Comparison of ENCODE assay signal across 9 cellular contexts in genomic region chr5:1783214-1783551, GRCh38. TPM values are rescaled to one million over a fixed set of nuclear protein-coding genes. Genes with fewer than 3 reads are reported as not detected.
DNase-seq lines count a peak whose midpoint lies in the region; ATAC-seq and TF ChIP-seq lines count a peak whose summit lies in the region.
"Had no signal": no experiment of that assay in that cellular context is flagged by ENCODE, and none has a peak within 500 bp of the region (broad histone marks: within the 10 kb centered on the region; RNA-seq: fewer than 3 reads in every experiment).

No MANE protein-coding gene starts in this region.

- in situ Hi-C loops in ACHN (cut with HindIII; ENCODE audit: low pct_ligation_motif_present, low pct_unique_long_range_greater_than_20kb, low sequenced_read_pairs) = no loop called here

- peaks cover 2% of the 10 kb centered on the region for H3K27me3 Mint-ChIP-seq in glutamatergic neuron (ENCODE audit: unreplicated experiment)
- H3K27me3 Mint-ChIP-seq: activated naive CD8-positive, alpha-beta T cell had no signal

- peak overlapping the region; percentile 28 for H3K27ac Mint-ChIP-seq in glutamatergic neuron (ENCODE audit: unreplicated experiment)
- H3K27ac Mint-ChIP-seq: activated naive CD8-positive, alpha-beta T cell had no signal

- H3K4me3 Mint-ChIP-seq in glutamatergic neuron (ENCODE audit: unreplicated experiment) = no peak overlapping the region
- H3K4me3 Mint-ChIP-seq: activated naive CD8-positive, alpha-beta T cell had no signal

- H3K36me3 Mint-ChIP-seq in glutamatergic neuron (ENCODE audit: unreplicated experiment) = no peaks in the 10 kb centered on the region
- H3K36me3 Mint-ChIP-seq: activated naive CD8-positive, alpha-beta T cell had no signal

- ATAC-seq in GM18499 (IDR thresholded peaks at IDR 0.05; ENCODE audit: insufficient read depth, unreplicated experiment) (peak; percentile 64), GM21390 (IDR thresholded peaks at IDR 0.05; ENCODE audit: unreplicated experiment) (peak; percentile 60), HG03342 (IDR thresholded peaks at IDR 0.05; ENCODE audit: unreplicated experiment) (peak; percentile 86), GM19455 (IDR thresholded peaks at IDR 0.05; ENCODE audit: unreplicated experiment) (no peak)

- H3K4me1 Mint-ChIP-seq in glutamatergic neuron (ENCODE audit: low read depth, unreplicated experiment) = peaks cover 12% of the 10 kb centered on the region

- DNase-seq in glutamatergic neuron = no peak
- DNase-seq in ACHN = no peak
- DNase-seq in stimulated activated CD4-positive, alpha-beta T cell treated with anti-CD3 and anti-CD28 coated beads, Interleukin-2, amount 100 ng/mL, for 48 hours = no peak
- no peak for DNase-seq in AG08395 (ENCODE audit: low spot score)

- peaks cover 1% of the 10 kb centered on the region for H3K9me3 Mint-ChIP-seq in glutamatergic neuron (ENCODE audit: unreplicated experiment)

- TF ChIP-seq CTCF in glutamatergic neuron (IDR thresholded peaks at IDR 0.05; ENCODE audit: partially characterized antibody, unreplicated experiment) = no peak

RNA-seq across cellular contexts. Expression of gene MRPL36, which starts 16.5 kb away (rescaled TPM):
- 40.0 TPM for total RNA-seq in glutamatergic neuron (ENCODE audit: unreplicated experiment)

RNA-seq across cellular contexts. Expression of gene NDUFS6, which starts 18.0 kb away (rescaled TPM):
- 40.3 TPM for total RNA-seq in glutamatergic neuron (ENCODE audit: unreplicated experiment)
